In the genomic region with DNA sequence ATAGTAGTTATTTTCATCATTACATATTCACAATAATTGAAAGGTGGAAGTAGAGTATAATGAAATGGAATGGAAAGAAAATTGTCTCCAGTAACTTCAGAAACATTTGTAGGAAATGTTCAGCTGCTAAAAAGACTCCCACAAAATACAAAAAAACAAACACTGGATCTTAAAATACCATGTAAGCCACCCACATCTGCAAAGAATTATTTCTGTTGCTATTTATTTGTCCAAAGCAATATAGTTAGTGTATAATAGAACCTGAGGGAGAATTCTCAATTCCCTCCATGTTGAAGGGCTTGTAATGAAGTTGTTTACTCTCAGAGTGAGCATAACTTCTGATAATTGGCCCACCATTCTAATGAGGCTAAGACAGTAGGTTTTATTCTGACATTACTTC, we compare ENCODE assay signal across 28 cellular contexts.
"Had no signal": no experiment of that assay in that cellular context is flagged by ENCODE, and none has a peak within 500 bp of the region (broad histone marks: within the 10 kb centered on the region; RNA-seq: fewer than 3 reads in every experiment).

No MANE protein-coding gene starts in this region.

- FAIRE-seq: pancreas, small intestine had no signal

- H3K27ac Mint-ChIP-seq: naive thymus-derived CD8-positive, alpha-beta T cell; natural killer cell treated with Interleukin-12 subunit alpha and Interleukin-12 subunit beta and Interleukin-15 and Interleukin-18, amount 100 ng/mL, for 72 hours; nephron progenitor cell; progenitor cell of endocrine pancreas; stimulated activated memory B cell treated with anti-CD40 and anti-IgM and Interleukin-4, amounts not matched to agents 10 μg/mL and 1 μg/mL and 100 μg/mL, for 72 hours; stimulated activated naive CD8-positive, alpha-beta T cell treated with anti-CD3 and anti-CD28 coated beads, Interleukin-15, amount 100 ng/mL, for 72 hours; type B pancreatic cell had no signal

- H3K4me3 Mint-ChIP-seq: naive thymus-derived CD8-positive, alpha-beta T cell; natural killer cell treated with Interleukin-12 subunit alpha and Interleukin-12 subunit beta and Interleukin-15 and Interleukin-18, amount 100 ng/mL, for 72 hours; nephron progenitor cell; neural crest cell; stimulated activated memory B cell treated with anti-CD40 and anti-IgM and Interleukin-4, amounts not matched to agents 10 μg/mL and 1 μg/mL and 100 μg/mL, for 72 hours; stimulated activated naive CD8-positive, alpha-beta T cell treated with anti-CD3 and anti-CD28 coated beads, Interleukin-15, amount 100 ng/mL, for 72 hours; type B pancreatic cell had no signal

- H3K4me1 Mint-ChIP-seq: stimulated activated memory B cell treated with anti-CD40 and anti-IgM and Interleukin-4, amounts not matched to agents 10 μg/mL and 1 μg/mL and 100 μg/mL, for 72 hours had no signal

- H3K27me3 Mint-ChIP-seq: stimulated activated naive CD8-positive, alpha-beta T cell treated with anti-CD3 and anti-CD28 coated beads, Interleukin-15, amount 100 ng/mL, for 72 hours; type B pancreatic cell had no signal

- H3K9me3 Mint-ChIP-seq: naive thymus-derived CD8-positive, alpha-beta T cell; natural killer cell treated with Interleukin-12 subunit alpha and Interleukin-12 subunit beta and Interleukin-15 and Interleukin-18, amount 100 ng/mL, for 72 hours; nephron progenitor cell; neural crest cell; stimulated activated memory B cell treated with anti-CD40 and anti-IgM and Interleukin-4, amounts not matched to agents 10 μg/mL and 1 μg/mL and 100 μg/mL, for 72 hours; type B pancreatic cell had no signal

- H3K36me3 Mint-ChIP-seq: naive thymus-derived CD8-positive, alpha-beta T cell; natural killer cell treated with Interleukin-12 subunit alpha and Interleukin-12 subunit beta and Interleukin-15 and Interleukin-18, amount 100 ng/mL, for 72 hours; stimulated activated memory B cell treated with anti-CD40 and anti-IgM and Interleukin-4, amounts not matched to agents 10 μg/mL and 1 μg/mL and 100 μg/mL, for 72 hours; type B pancreatic cell had no signal

- DNase-seq: naive thymus-derived CD8-positive, alpha-beta T cell; nephron progenitor cell; nucleus accumbens; pancreas; psoas muscle; right cardiac atrium; right lobe of liver; sigmoid colon; stimulated activated CD4-positive, alpha-beta T cell treated with anti-CD3 and anti-CD28 coated beads, Interleukin-15, amount 100 ng/mL, for 24 hours; stimulated activated CD4-positive, alpha-beta T cell treated with anti-CD3 and anti-CD28 coated beads, Interleukin-2, amount 100 ng/mL, for 24 hours; stimulated activated CD4-positive, alpha-beta T cell treated with anti-CD3 and anti-CD28 coated beads, Interleukin-2, amount 100 ng/mL, for 48 hours; stimulated activated CD4-positive, alpha-beta T cell treated with anti-CD3 and anti-CD28 coated beads, Interleukin-4, amount 100 ng/mL, for 4 hours; stimulated activated CD8-positive, alpha-beta memory T cell treated with anti-CD3 and anti-CD28 coated beads, Interleukin-4, amount 100 ng/mL, for 48 hours; stimulated activated naive CD4-positive, alpha-beta T cell; stimulated activated naive CD8-positive, alpha-beta T cell treated with anti-CD3 and anti-CD28 coated beads, Interleukin-15, amount 100 ng/mL, for 72 hours; stimulated activated naive CD8-positive, alpha-beta T cell treated with anti-CD3 and anti-CD28 coated beads, Interleukin-15, Interleukin-2, amounts not matched to agents 100 U/mL and 50 U/mL, for 24 hours; substantia nigra; testis; tibial artery; transverse colon; upper lobe of right lung; uterus had no signal
